In the genomic region with DNA sequence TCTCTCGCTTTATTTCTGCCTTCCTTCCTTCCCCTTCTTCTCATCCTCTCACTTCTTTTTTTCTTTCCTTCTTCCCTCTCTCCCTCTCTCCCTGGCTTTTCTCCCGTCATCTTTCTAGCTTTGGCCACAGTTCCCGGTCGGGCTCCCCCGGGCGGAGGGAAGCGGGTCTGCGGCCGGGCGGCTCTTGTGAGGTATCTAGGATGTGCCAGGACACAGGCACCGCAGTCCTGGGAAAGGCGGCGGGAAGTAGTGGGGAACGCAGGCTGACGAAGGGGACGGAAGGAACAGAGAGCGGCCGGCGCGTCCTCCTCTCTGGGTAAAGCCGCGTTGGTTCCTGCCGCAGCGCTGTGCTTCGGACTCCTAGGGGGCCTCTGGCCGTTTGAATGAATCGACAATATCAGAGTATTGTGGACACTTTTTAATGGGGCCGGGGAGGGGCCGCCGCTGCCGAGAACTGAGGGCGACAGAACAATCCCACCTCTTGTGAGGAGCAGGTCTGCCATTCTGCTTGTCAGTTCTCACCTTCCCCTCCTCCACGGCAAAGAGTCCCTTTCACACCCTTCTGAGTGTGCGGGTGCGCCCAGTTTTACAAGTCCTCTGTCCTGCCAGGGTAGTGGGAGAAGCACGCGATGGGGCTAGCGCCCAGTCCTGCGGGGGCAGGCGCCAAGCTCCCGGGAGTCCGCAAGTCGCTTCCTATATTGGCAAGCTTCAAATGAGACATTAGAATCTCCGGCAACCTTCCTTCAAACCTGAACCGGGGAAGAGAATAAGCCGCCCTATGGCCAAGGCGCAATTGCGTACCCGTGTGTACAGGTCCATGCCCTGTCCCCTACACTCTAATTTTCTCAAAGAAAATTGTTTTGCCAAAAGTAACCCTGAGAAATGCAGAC, we compare ENCODE assay signal across 1 cellular context.
A peak's percentile ranks its signal among the peaks of the same experiment; 100 is the strongest.
TF ChIP-seq lines count a peak whose summit lies in the region.

No MANE protein-coding gene starts in this region.

TF ChIP-seq in endothelial cell of umbilical vein, 7 proteins besides CTCF, POLR2A, EP300 and RAD21:
- TF ChIP-seq POLR2AphosphoS5 (IDR thresholded peaks at IDR 0.05; ENCODE audit: insufficient read depth, low read depth, low read length) (no peak), FOS (IDR thresholded peaks at IDR 0.05; ENCODE audit: borderline replicate concordance, insufficient read depth, low read length) (no peak), EZH2 (IDR thresholded peaks at IDR 0.05; ENCODE audit: borderline replicate concordance, low read depth, low read length, severe bottlenecking) (peak; percentile 92)
